In genomic region chr19:461664-462551, GRCh38 we compare ENCODE assay signal across 6 cellular contexts. TPM values are rescaled to one million over a fixed set of nuclear protein-coding genes. Genes with fewer than 3 reads are reported as not detected.
DNase-seq lines count a peak whose midpoint lies in the region; ATAC-seq and TF ChIP-seq lines count a peak whose summit lies in the region.

No MANE protein-coding gene starts in this region.

- peak in 1 of 2 donors; percentile 5 for TF ChIP-seq POLR2A in adrenal gland (IDR thresholded peaks at IDR 0.05)

- H3K27me3 Mint-ChIP-seq in naive B cell, result peaks cover 5 to 38% (median 33%) of the 10 kb centered on the region in 3 donors

- H3K36me3 ChIP-seq in adrenal gland (replicated peaks in 1 of 2), result no peaks in the 10 kb centered on the region

- WGBS in adrenal gland, 4 donors, result 7 to 25% (median 12%) methylated on average over 4 to 63 of the region's 63 CpGs; no CpG with 5 or more reads in 1 of the 4 donors

- no peaks in the 10 kb centered on the region for H3K27me3 ChIP-seq in adrenal gland

- DNase-seq in NCI-H1417 (lab: John Stamatoyannopoulos, UW) (peak; percentile 82 to 94 (median 94)), adrenal gland (peak; percentile 24 to 84 (median 70)), naive B cell (no peak)

- no peaks in the 10 kb centered on the region for H3K9me3 ChIP-seq in adrenal gland (replicated peaks in 1 of 3)

- H3K4me1 Mint-ChIP-seq in naive B cell, result peaks cover 0 to 8% (median 7%) of the 10 kb centered on the region in 3 donors

- intact Hi-C loops in adrenal gland (cut with DNase I), result no loop called here

- no peak overlapping the region for H3K27ac Mint-ChIP-seq in naive B cell

- peaks cover 0 to 9% (median 2%) of the 10 kb centered on the region in 7 donors for H3K9me3 Mint-ChIP-seq in naive B cell

- peaks cover 0 to 8% of the 10 kb centered on the region in 2 donors for H3K36me3 Mint-ChIP-seq in naive B cell

- H3K27ac ChIP-seq in adrenal gland, result peak overlapping the region in 3 of 5 donors; percentile 21 to 86 (median 60)

- H3K4me3 ChIP-seq in adrenal gland, result peak overlapping the region in 1 of 4 donors; percentile 90

- ATAC-seq in naive B cell (ENCODE audit: low read depth in 2 of 2) (no peak), GM21717 (IDR thresholded peaks at IDR 0.05; ENCODE audit: unreplicated experiment) (no peak), HG02852 (IDR thresholded peaks at IDR 0.05; ENCODE audit: unreplicated experiment) (no peak), GM21825 (IDR thresholded peaks at IDR 0.05; ENCODE audit: unreplicated experiment) (no peak)

- peaks cover 12 to 13% of the 10 kb centered on the region in 2 donors for H3K4me1 ChIP-seq in adrenal gland (replicated peaks in 1 of 2)

- H3K4me3 Mint-ChIP-seq in naive B cell, result peak overlapping the region; percentile 45 to 82 (median 72)

- TF ChIP-seq CTCF in adrenal gland (IDR thresholded peaks at IDR 0.05), result no peak

RNA-seq across cellular contexts. Expression of gene SHC2, which starts 1.1 kb away (rescaled TPM):
- total RNA-seq in adrenal gland, result 10 to 100 TPM; 11.2 to 81.4 (median 45.5) TPM
- 100 to 1,000 TPM in 1 of 3 donors, 10 to 100 TPM in 1, 1 to 10 TPM in 1; 1.2 to 196 (median 45.9) TPM for polyA plus RNA-seq in adrenal gland
- under 1 TPM in 1 of 6 donors, not detected in 5; 0.20 TPM for polyA plus RNA-seq in naive B cell (ENCODE audit: low read depth in 6 of 6)

RNA-seq across cellular contexts. Expression of gene MADCAM1, which starts 34.4 kb away (rescaled TPM):
- 1 to 10 TPM in 1 of 8 donors, under 1 TPM in 6, not detected in 1; 0.14 to 1.1 (median 0.43) TPM for total RNA-seq in adrenal gland
- 1 to 10 TPM in 2 of 3 donors, not detected in 1; 2.2 to 4.8 TPM for polyA plus RNA-seq in adrenal gland
- under 1 TPM in 4 of 6 donors, not detected in 2; 0.24 to 0.34 (median 0.30) TPM for polyA plus RNA-seq in naive B cell (ENCODE audit: low read depth in 6 of 6)

RNA-seq across cellular contexts. Expression of gene TPGS1, which starts 45.4 kb away (rescaled TPM):
- 100 to 1,000 TPM in 2 of 8 donors, 10 to 100 TPM in 6; 19.6 to 123 (median 44.7) TPM for total RNA-seq in adrenal gland
- polyA plus RNA-seq in adrenal gland, result 10 to 100 TPM in 2 of 3 donors, under 1 TPM in 1; 0.07 to 43.6 (median 33.5) TPM
- 10 to 100 TPM; 14.6 to 30.0 (median 18.7) TPM for polyA plus RNA-seq in naive B cell (ENCODE audit: low read depth in 6 of 6)

RNA-seq across cellular contexts. Expression of gene C2CD4C, which starts 53.0 kb away (rescaled TPM):
- total RNA-seq in adrenal gland, result 1 to 10 TPM in 5 of 8 donors, under 1 TPM in 3; 0.17 to 1.5 (median 1.1) TPM
- polyA plus RNA-seq in adrenal gland (1 to 10 TPM in 2 of 3 donors, not detected in 1; 2.1 to 3.2 TPM), naive B cell (ENCODE audit: low read depth in 6 of 6) (not detected)
